Comparison of ENCODE assay signal across 1 cellular context in the genomic region with DNA sequence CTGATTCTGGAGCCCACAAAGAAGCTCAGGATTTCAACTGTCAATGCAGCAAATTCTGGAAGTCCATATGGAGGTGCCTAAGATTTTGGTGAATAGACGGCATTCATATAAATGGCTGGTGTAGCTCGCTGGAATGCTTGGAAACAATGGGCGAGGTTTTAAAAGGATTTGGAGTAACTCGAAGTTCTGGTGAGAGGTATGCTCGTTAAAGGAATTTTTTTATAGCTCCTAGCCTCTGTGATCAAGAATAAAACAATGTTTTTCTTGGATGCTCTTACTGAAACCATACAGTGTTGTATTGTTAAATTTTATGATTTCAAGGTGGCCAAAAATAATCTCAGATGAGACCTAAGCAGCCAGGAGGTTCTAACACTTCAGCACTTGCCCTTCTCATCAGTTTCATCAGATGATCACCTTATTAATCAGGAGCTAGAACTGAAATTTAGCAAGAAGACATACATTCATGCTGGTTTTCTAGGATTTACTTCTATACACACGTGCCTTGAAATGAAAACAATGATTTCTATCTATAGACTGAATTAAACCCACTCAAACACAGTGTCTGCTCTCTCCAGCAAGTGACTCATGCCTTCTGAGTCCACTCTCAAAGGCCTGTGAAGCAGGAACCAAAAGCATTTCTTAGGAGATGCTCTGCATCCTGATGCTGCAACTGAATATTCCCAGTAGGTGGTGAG.
TF ChIP-seq lines count a peak whose summit lies in the region.

No MANE protein-coding gene starts in this region.

TF ChIP-seq in endothelial cell of umbilical vein, 7 proteins besides CTCF, POLR2A, EP300 and RAD21:
- TF ChIP-seq JUN (IDR thresholded peaks at IDR 0.05; ENCODE audit: borderline replicate concordance, insufficient read depth, insufficient read length, low read depth) (peak; percentile 20), MYC (IDR thresholded peaks at IDR 0.05; ENCODE audit: low read depth, low read length) (no peak), POLR2AphosphoS5 (IDR thresholded peaks at IDR 0.05; ENCODE audit: insufficient read depth, low read depth, low read length) (no peak), FOS (IDR thresholded peaks at IDR 0.05; ENCODE audit: borderline replicate concordance, insufficient read depth, low read length) (peak; percentile 49)
- TF ChIP-seq, protein P1, sequence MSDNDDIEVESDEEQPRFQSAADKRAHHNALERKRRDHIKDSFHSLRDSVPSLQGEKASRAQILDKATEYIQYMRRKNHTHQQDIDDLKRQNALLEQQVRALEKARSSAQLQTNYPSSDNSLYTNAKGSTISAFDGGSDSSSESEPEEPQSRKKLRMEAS (IDR thresholded peaks at IDR 0.05; ENCODE audit: insufficient read depth, insufficient read length), result no peak
TF ChIP-seq in endothelial cell of umbilical vein: peak in this region for 2.
